1 cellular context compared by ENCODE assay signal in genomic region chr13:31214379-31214778, GRCh38.
TF ChIP-seq lines count a peak whose summit lies in the region.

No MANE protein-coding gene starts in this region.

TF ChIP-seq in SK-N-SH, 30 proteins besides CTCF, POLR2A, EP300 and RAD21 (continued from another document):
- TF ChIP-seq REST (IDR thresholded peaks at IDR 0.05; ENCODE audit: low read depth, low read length) (no peak), JUND (IDR thresholded peaks at IDR 0.05) (no peak)
